29 cellular contexts compared by ENCODE assay signal in the genomic region with DNA sequence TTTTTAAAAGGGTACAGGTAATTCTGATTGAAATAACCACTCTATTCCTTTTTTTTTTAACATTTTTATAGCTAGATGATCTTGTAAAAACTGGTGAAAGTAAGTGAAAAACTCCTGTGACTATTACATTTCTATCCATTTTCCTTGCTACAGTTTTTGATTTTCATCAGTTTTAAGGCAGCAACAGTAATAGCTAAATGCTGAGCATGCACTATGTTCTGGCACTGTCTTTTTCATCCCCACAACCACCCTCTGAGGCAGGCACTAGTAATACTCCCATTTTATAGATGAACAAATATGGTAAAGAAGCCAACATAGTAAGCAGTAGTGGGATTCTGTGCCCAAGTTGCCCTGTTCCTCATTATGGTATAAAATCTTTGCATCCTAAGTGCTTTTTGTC.
"Had no signal": no experiment of that assay in that cellular context is flagged by ENCODE, and none has a peak within 500 bp of the region (broad histone marks: within the 10 kb centered on the region; RNA-seq: fewer than 3 reads in every experiment).

No MANE protein-coding gene starts in this region.

- H3K36me3 ChIP-seq: lower lobe of right lung, ovary, right atrium auricular region, suprapubic skin, thoracic aorta, tibial artery, upper lobe of right lung, uterus had no signal

- H3K27ac Mint-ChIP-seq: mesothelial cell of epicardium; naive B cell; natural killer cell; nephron progenitor cell; progenitor cell of endocrine pancreas; stimulated activated effector memory CD8-positive, alpha-beta T cell treated with anti-CD3 and anti-CD28 coated beads, Interleukin-12 subunit alpha, Interleukin-12 subunit beta, amount 100 ng/mL, for 72 hours had no signal

- FAIRE-seq: keratinocyte had no signal

- DNase-seq: hippocampal formation; kidney glomerular epithelial cell; left cardiac atrium; lower lobe of right lung; mesendoderm; naive B cell; natural killer cell; nephron progenitor cell; ovary; stimulated activated CD4-positive, alpha-beta T cell treated with anti-CD3 and anti-CD28 coated beads, Interleukin-12 subunit alpha, Interleukin-12 subunit beta, amount 100 ng/mL, for 4 hours; stimulated activated CD4-positive, alpha-beta T cell treated with anti-CD3 and anti-CD28 coated beads, Interleukin-15, amount 100 ng/mL, for 24 hours; stimulated activated CD4-positive, alpha-beta T cell treated with anti-CD3 and anti-CD28 coated beads, Interleukin-2, amount 100 ng/mL, for 24 hours; stimulated activated CD4-positive, alpha-beta T cell treated with anti-CD3 and anti-CD28 coated beads, Interleukin-4, amount 100 ng/mL, for 24 hours; stimulated activated naive CD4-positive, alpha-beta T cell; tibial artery; trophoblast cell; upper lobe of right lung; uterus had no signal

- H3K27me3 ChIP-seq: ovary, right atrium auricular region, suprapubic skin, tibial artery, upper lobe of right lung, uterus had no signal

- H3K4me3 Mint-ChIP-seq: mesothelial cell of epicardium; naive B cell; natural killer cell; nephron progenitor cell; stimulated activated effector memory CD8-positive, alpha-beta T cell treated with anti-CD3 and anti-CD28 coated beads, Interleukin-12 subunit alpha, Interleukin-12 subunit beta, amount 100 ng/mL, for 72 hours; stimulated activated naive CD8-positive, alpha-beta T cell treated with anti-CD3 and anti-CD28 coated beads, Interleukin-15, Interleukin-2, amounts not matched to agents 100 ng/mL and 50 ng/mL, for 24 hours had no signal

- H3K4me1 ChIP-seq: lower lobe of right lung, right atrium auricular region, suprapubic skin, tibial artery, upper lobe of right lung, uterus had no signal

- H3K27me3 Mint-ChIP-seq: naive B cell; stimulated activated naive CD8-positive, alpha-beta T cell treated with anti-CD3 and anti-CD28 coated beads, Interleukin-15, Interleukin-2, amounts not matched to agents 100 ng/mL and 50 ng/mL, for 24 hours had no signal

- H3K27ac ChIP-seq: lower lobe of right lung, ovary, right atrium auricular region, skin epidermis, suprapubic skin, thoracic aorta, tibial artery, upper lobe of right lung, uterus had no signal

- ATAC-seq: left cardiac atrium; left lobe of liver; lower lobe of right lung; natural killer cell; sciatic nerve; stimulated activated effector memory CD8-positive, alpha-beta T cell treated with anti-CD3 and anti-CD28 coated beads, Interleukin-12 subunit alpha, Interleukin-12 subunit beta, amount 100 ng/mL, for 72 hours; upper lobe of right lung had no signal

- H3K4me3 ChIP-seq: lower lobe of right lung, ovary, right atrium auricular region, skin epidermis, suprapubic skin, thoracic aorta, tibial artery, upper lobe of right lung, uterus had no signal

- H3K36me3 Mint-ChIP-seq: mesothelial cell of epicardium; naive B cell; stimulated activated effector memory CD8-positive, alpha-beta T cell treated with anti-CD3 and anti-CD28 coated beads, Interleukin-12 subunit alpha, Interleukin-12 subunit beta, amount 100 ng/mL, for 72 hours had no signal

- H3K9me3 ChIP-seq: lower lobe of right lung, ovary, right atrium auricular region, suprapubic skin, thoracic aorta, tibial artery, upper lobe of right lung, uterus had no signal

- H3K4me1 Mint-ChIP-seq: mesothelial cell of epicardium, naive B cell, natural killer cell had no signal
